ENCODE assay signal across 10 cellular contexts in genomic region chr10:124735491-124736286, GRCh38. TPM values are rescaled to one million over a fixed set of nuclear protein-coding genes. Genes with fewer than 3 reads are reported as not detected.
DNase-seq lines count a peak whose midpoint lies in the region; ATAC-seq and TF ChIP-seq lines count a peak whose summit lies in the region.
"Had no signal": no experiment of that assay in that cellular context is flagged by ENCODE, and none has a peak within 500 bp of the region (broad histone marks: within the 10 kb centered on the region; RNA-seq: fewer than 3 reads in every experiment).

No MANE protein-coding gene starts in this region.

- no peak for DNase-seq in activated CD4-positive, alpha-beta T cell treated with anti-CD3 and anti-CD28 coated beads, Interleukin-2, amount 10 ng/mL, durations not matched to agents 7 days and 5 days
- DNase-seq in activated CD4-positive, alpha-beta T cell treated with anti-CD3 and anti-CD28 coated beads, Interleukin-2, amount 50 U/mL, for 4 hours: no peak
- DNase-seq in memory B cell (ENCODE audit: low spot score in 2 of 2) (no peak), SKM-1 (lab: John Stamatoyannopoulos, UW; ENCODE audit: unreplicated experiment) (no peak), mucosa of gallbladder (ENCODE audit: low spot score) (no peak)
- DNase-seq: foreskin melanocyte had no signal

- POLR2A ChIA-PET in activated CD4-positive, alpha-beta T cell treated with anti-CD3 and anti-CD28 coated beads, Interleukin-2, amount 10 ng/mL, durations not matched to agents 7 days and 5 days (lab: Charles Lee): no interaction called here

- no peak for TF ChIP-seq CTCF in brain (conservative IDR thresholded peaks at IDR 0.05)

- peaks cover 4% of the 10 kb centered on the region for H3K27me3 Mint-ChIP-seq in activated CD4-positive, alpha-beta T cell treated with anti-CD3 and anti-CD28 coated beads, Interleukin-2, amount 10 ng/mL, durations not matched to agents 7 days and 5 days
- H3K27me3 Mint-ChIP-seq in brain: peaks cover 6% of the 10 kb centered on the region
- no peaks in the 10 kb centered on the region for H3K27me3 Mint-ChIP-seq in memory B cell

- H3K4me3 Mint-ChIP-seq in activated CD4-positive, alpha-beta T cell treated with anti-CD3 and anti-CD28 coated beads, Interleukin-2, amount 10 ng/mL, durations not matched to agents 7 days and 5 days: no peak overlapping the region
- H3K4me3 Mint-ChIP-seq in brain (peak overlapping the region in 1 of 5 experiments; percentile 50), memory B cell (peak overlapping the region; percentile 49)

- H3K4me1 ChIP-seq in subcutaneous abdominal adipose tissue (ENCODE audit: control insufficient read depth in 5 of 5, insufficient read depth in 5 of 5, low read length in 5 of 5): peaks cover 35 to 94% (median 86%) of the 10 kb centered on the region in 5 donors

- H3K27ac Mint-ChIP-seq in activated CD4-positive, alpha-beta T cell treated with anti-CD3 and anti-CD28 coated beads, Interleukin-2, amount 10 ng/mL, durations not matched to agents 7 days and 5 days: peak overlapping the region; percentile 37
- H3K27ac Mint-ChIP-seq in brain (peak overlapping the region; percentile 26 to 98 (median 56)), memory B cell (peak overlapping the region; percentile 98)

- H3K36me3 Mint-ChIP-seq in activated CD4-positive, alpha-beta T cell treated with anti-CD3 and anti-CD28 coated beads, Interleukin-2, amount 10 ng/mL, durations not matched to agents 7 days and 5 days (ENCODE audit: low read depth): peaks cover 35% of the 10 kb centered on the region
- H3K36me3 Mint-ChIP-seq in brain (peaks cover 20% of the 10 kb centered on the region), memory B cell (peaks cover 12% of the 10 kb centered on the region)

- H3K36me3 ChIP-seq in subcutaneous abdominal adipose tissue (ENCODE audit: control insufficient read depth in 5 of 5, insufficient read depth in 5 of 5, low read length in 5 of 5): peaks cover 0 to 8% (median 0%) of the 10 kb centered on the region in 5 donors

- H3K9me3 ChIP-seq in subcutaneous abdominal adipose tissue (ENCODE audit: control insufficient read depth in 5 of 5, low read length in 5 of 5): no peaks in the 10 kb centered on the region

- no peaks in the 10 kb centered on the region for H3K9me3 Mint-ChIP-seq in activated CD4-positive, alpha-beta T cell treated with anti-CD3 and anti-CD28 coated beads, Interleukin-2, amount 10 ng/mL, durations not matched to agents 7 days and 5 days
- H3K9me3 Mint-ChIP-seq in brain: no peaks in the 10 kb centered on the region
- no peaks in the 10 kb centered on the region for H3K9me3 Mint-ChIP-seq in memory B cell

- H3K27ac ChIP-seq in subcutaneous abdominal adipose tissue (ENCODE audit: low read depth, low read length): peak overlapping the region; percentile 90

- H3K4me3 ChIP-seq in subcutaneous abdominal adipose tissue (ENCODE audit: low read depth in 1 of 5, low read length in 5 of 5): peak overlapping the region in 4 of 5 donors; percentile 11 to 46 (median 32)

- peak overlapping the region in 3 of 5 donors; percentile 9 to 54 (median 32) for H3K9ac ChIP-seq in subcutaneous abdominal adipose tissue (ENCODE audit: low read length in 5 of 5)

- ATAC-seq in memory B cell (ENCODE audit: low read depth): no peak
- ATAC-seq in GM21515 (IDR thresholded peaks at IDR 0.05; ENCODE audit: unreplicated experiment): no peak
- ATAC-seq: activated CD4-positive, CD25-positive, alpha-beta regulatory T cell treated with anti-CD3 and anti-CD28 coated beads, Interleukin-2, amount 50 U/mL, for 24 hours had no signal

- peaks cover 91% of the 10 kb centered on the region for H3K4me1 Mint-ChIP-seq in activated CD4-positive, alpha-beta T cell treated with anti-CD3 and anti-CD28 coated beads, Interleukin-2, amount 10 ng/mL, durations not matched to agents 7 days and 5 days
- peaks cover 80% of the 10 kb centered on the region for H3K4me1 Mint-ChIP-seq in brain
- H3K4me1 Mint-ChIP-seq in memory B cell: peaks cover 73% of the 10 kb centered on the region

- H3K27me3 ChIP-seq in subcutaneous abdominal adipose tissue (ENCODE audit: control insufficient read depth in 5 of 5, insufficient read depth in 4 of 5, low read length in 5 of 5): no peaks in the 10 kb centered on the region

- CTCF ChIA-PET in activated CD4-positive, alpha-beta T cell treated with anti-CD3 and anti-CD28 coated beads, Interleukin-2, amount 10 ng/mL, durations not matched to agents 7 days and 5 days (lab: Charles Lee): interaction anchor here (1.4 to 5.0 kb wide), 3 partner anchors 7 to 20 kb away, joined by 3 to 33 read pairs (median 4); no protein-coding TSS in a partner anchor

RNA-seq across cellular contexts. Expression of gene FAM53B, which starts 8.5 kb away (rescaled TPM):
- total RNA-seq in activated CD4-positive, alpha-beta T cell treated with anti-CD3 and anti-CD28 coated beads, Interleukin-2, amount 10 ng/mL, durations not matched to agents 7 days and 5 days: 10 to 100 TPM; 30.1 to 30.9 TPM
- 25.9 TPM for polyA plus RNA-seq in brain (ENCODE audit: insufficient read depth, low read depth, low replicate concordance)
- total RNA-seq in mucosa of gallbladder: 27.1 TPM

RNA-seq across cellular contexts. Expression of gene EEF1AKMT2, which starts 56.0 kb away (rescaled TPM):
- 10 to 100 TPM; 23.5 to 28.3 TPM for total RNA-seq in activated CD4-positive, alpha-beta T cell treated with anti-CD3 and anti-CD28 coated beads, Interleukin-2, amount 10 ng/mL, durations not matched to agents 7 days and 5 days
- polyA plus RNA-seq in brain (ENCODE audit: insufficient read depth, low read depth, low replicate concordance): 9.8 TPM
- total RNA-seq in mucosa of gallbladder: 12.2 TPM

Comparison
In these comparisons a context has a peak if more than half of its experiments do, and no peak if none do; other contexts are left out.
1. H3K27ac Mint-ChIP-seq: peak in every context shown above with its lines; median percentile 98 in memory B cell; 56 in brain; 37 in activated CD4-positive, alpha-beta T cell treated with anti-CD3 and anti-CD28 coated beads, Interleukin-2, amount 10 ng/mL, durations not matched to agents 7 days and 5 days.